In the genomic region with DNA sequence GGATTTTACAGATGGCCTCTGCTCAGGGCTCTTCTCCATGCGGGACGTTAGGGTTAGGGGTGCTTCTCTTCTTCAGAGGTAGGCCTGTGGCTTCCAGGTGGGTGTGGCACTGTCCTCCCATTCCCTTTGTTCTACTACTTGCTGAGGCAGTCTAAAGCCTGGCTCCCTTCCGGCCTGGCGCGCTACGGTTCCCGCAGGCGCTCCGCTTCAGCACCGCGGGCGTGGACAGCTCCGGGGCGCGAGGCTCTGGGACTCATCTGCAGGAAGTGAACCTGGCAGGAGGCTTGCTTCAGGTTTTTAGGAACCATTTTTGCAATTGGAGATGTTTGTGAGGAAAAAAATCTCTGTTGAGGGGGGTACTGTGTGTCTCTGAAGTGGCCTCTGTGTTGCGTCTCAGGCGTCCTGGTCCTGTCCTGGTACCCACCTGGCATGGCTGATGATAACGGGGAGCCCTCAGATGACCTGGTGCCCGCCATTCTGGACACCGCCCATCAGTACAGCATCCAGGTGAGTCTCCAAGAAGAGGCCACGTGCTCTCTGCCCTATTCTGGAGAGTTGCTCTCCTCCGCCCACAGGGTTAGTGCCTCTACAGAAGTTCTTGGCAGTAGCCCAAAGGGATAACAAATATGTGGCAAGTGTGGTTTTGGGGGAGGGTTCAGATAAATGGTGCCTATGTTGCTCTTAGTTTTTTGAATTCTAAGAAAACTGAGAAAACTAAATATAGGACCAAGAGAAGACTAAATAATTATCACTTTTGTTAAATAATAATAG, we compare ENCODE assay signal across 8 cellular contexts. TPM values are rescaled to one million over a fixed set of nuclear protein-coding genes. Genes with fewer than 3 reads are reported as not detected.
DNase-seq lines count a peak whose midpoint lies in the region; ATAC-seq, FAIRE-seq and TF ChIP-seq lines count a peak whose summit lies in the region.

No MANE protein-coding gene starts in this region.

- no peak overlapping the region for H3K4me3 ChIP-seq in osteoblast (ENCODE audit: insufficient read depth, low read length)

- no peaks in the 10 kb centered on the region for H3K9me3 ChIP-seq in osteoblast (ENCODE audit: low read depth, low read length)

- peaks cover 8% of the 10 kb centered on the region for H4K20me1 ChIP-seq in osteoblast (ENCODE audit: insufficient read depth, low read length)

- no peak for TF ChIP-seq CTCF in osteoblast (IDR thresholded peaks at IDR 0.05; ENCODE audit: extremely low read depth, low read depth, low read length)

- no peak for ATAC-seq in GM19467 (IDR thresholded peaks at IDR 0.05; ENCODE audit: unreplicated experiment)
- no peak for ATAC-seq in GM21737 (IDR thresholded peaks at IDR 0.05; ENCODE audit: unreplicated experiment)

- H3K36me3 ChIP-seq in osteoblast (ENCODE audit: insufficient read depth, low read length): no peaks in the 10 kb centered on the region

- H3K27ac ChIP-seq in osteoblast (ENCODE audit: low read depth, low read length): no peak overlapping the region

- H3K79me2 ChIP-seq in osteoblast (ENCODE audit: insufficient read depth, low read length): no peaks in the 10 kb centered on the region

- no peak overlapping the region for H3K4me2 ChIP-seq in osteoblast (ENCODE audit: insufficient read depth, low read length)

- DNase-seq in DMS79 treated with DMSO at 0.1 percent for 48 hours (lab: John Stamatoyannopoulos, UW) (peak; percentile 81), MV-4-11 (lab: John Stamatoyannopoulos, UW) (peak; percentile 53), frontal cortex (ENCODE audit: low spot score in 2 of 2) (peak; percentile 66 to 69), osteoblast (ENCODE audit: insufficient read length, low spot score, missing footprints) (peak; percentile 97), ACHN (no peak)
- DNase-seq in activated CD8-positive, alpha-beta memory T cell treated with anti-CD3 and anti-CD28 coated beads, Interleukin-2, amount 50 U/mL, for 4 hours: peak; percentile 35

- in situ Hi-C loops in ACHN (cut with HindIII; ENCODE audit: low pct_ligation_motif_present, low pct_unique_long_range_greater_than_20kb, low sequenced_read_pairs): no loop called here

- FAIRE-seq in frontal cortex (lab: Jason Lieb, UNC): no peak

- no peaks in the 10 kb centered on the region for H3K4me1 ChIP-seq in osteoblast (ENCODE audit: insufficient read depth, low read length)

- no peak overlapping the region for H2AFZ ChIP-seq in osteoblast (ENCODE audit: low read length)

- H3K27me3 ChIP-seq in osteoblast (ENCODE audit: insufficient read depth, low read length): peaks cover 22% of the 10 kb centered on the region

RNA-seq across cellular contexts. Expression of gene MANEAL, which starts 1.9 kb away (rescaled TPM):
- total RNA-seq in frontal cortex: 28.9 TPM
- 0.29 and 0.36 TPM in 2 replicates for total RNA-seq in osteoblast

RNA-seq across cellular contexts. Expression of gene C1orf122, which starts 12.1 kb away (rescaled TPM):
- total RNA-seq in frontal cortex (16.3 TPM), osteoblast (11.6 and 12.1 TPM in 2 replicates)

RNA-seq across cellular contexts. Expression of gene YRDC, which starts 12.5 kb away (rescaled TPM):
- total RNA-seq in frontal cortex: 16.3 TPM
- total RNA-seq in osteoblast: 8.3 and 8.5 TPM in 2 replicates

RNA-seq across cellular contexts. Expression of gene EPHA10, which starts 30.6 kb away (rescaled TPM):
- total RNA-seq in frontal cortex: 8.6 TPM
- not detected in 2 replicates for total RNA-seq in osteoblast

Comparison
In these comparisons a context has a peak if more than half of its experiments do, and no peak if none do; other contexts are left out.
1. RNA of gene MANEAL, which starts 1.9 kb away (total RNA-seq): 28.9 TPM in frontal cortex (single experiment); 0.29 to 0.36 TPM in osteoblast; every median in the first group is over 10 times any median in the second.